In the genomic region with DNA sequence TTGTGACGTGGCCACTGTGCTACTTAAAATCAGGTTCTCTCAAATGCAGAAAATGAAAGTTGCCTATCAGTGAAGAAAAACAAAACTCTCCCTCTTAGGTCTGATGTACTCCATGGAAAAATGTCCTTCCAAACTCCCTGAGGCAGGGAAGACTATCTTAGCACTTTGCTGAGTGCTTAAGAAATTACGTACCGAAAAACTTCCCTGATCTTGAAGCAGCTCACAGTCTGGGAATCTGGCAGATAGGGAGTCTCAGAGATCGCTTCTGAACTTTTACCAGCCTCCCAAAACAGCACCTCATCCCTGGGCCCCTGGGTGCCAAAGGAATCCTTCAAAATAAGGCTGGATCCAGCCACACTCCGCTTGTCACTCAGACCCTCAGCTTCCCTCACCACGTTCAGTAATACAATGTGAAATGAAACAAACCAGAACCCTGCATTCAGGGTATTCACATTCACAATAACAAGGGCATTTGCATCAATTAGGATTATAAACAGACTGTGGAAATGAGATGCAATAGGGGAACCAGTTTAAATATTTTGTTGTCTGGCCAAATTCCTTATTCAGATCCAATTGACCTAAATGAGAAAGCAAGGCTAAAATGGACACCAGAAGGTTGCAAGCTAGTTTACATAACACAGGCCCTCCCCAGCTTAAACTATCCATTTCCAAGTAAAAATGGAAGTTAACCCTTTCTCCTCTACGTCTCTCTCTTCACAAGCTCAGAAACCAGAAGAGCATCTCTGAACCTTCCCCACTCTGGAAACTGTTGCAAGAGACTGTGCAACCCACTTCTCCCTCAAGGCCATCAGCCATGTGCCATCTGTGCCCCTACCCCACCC, we compare ENCODE assay signal across 8 cellular contexts. TPM values are rescaled to one million over a fixed set of nuclear protein-coding genes. Genes with fewer than 3 reads are reported as not detected.
DNase-seq lines count a peak whose midpoint lies in the region; ATAC-seq, FAIRE-seq and TF ChIP-seq lines count a peak whose summit lies in the region.
"Had no signal": no experiment of that assay in that cellular context is flagged by ENCODE, and none has a peak within 500 bp of the region (broad histone marks: within the 10 kb centered on the region; RNA-seq: fewer than 3 reads in every experiment).

No MANE protein-coding gene starts in this region.

- H3K36me3 ChIP-seq in astrocyte (ENCODE audit: insufficient read depth, low read length) (no peaks in the 10 kb centered on the region), kidney (ENCODE audit: control insufficient read depth in 1 of 2, insufficient read depth in 2 of 2, low read length in 2 of 2) (no peaks in the 10 kb centered on the region), urinary bladder (ENCODE audit: insufficient read depth) (no peaks in the 10 kb centered on the region)

- H3K27ac Mint-ChIP-seq in astrocyte (ENCODE audit: unreplicated experiment) = peak overlapping the region; percentile 99
- H3K27ac Mint-ChIP-seq: activated T-helper 1 cell treated with anti-CD3 and anti-CD28 coated beads, Interleukin-12 subunit alpha, Interleukin-12 subunit beta, Interleukin-2, Interleukin-4 antibody, amounts not matched to agents 30 ng/mL and 10 ng/mL and 1 ng/mL, durations not matched to agents 14 hours and 24 hours and 36 hours had no signal

- 23% methylated on average over 7 of the region's 7 CpGs for WGBS in urinary bladder

- peak overlapping the region; percentile 73 for H3K4me3 Mint-ChIP-seq in astrocyte (ENCODE audit: unreplicated experiment)
- H3K4me3 Mint-ChIP-seq: activated T-helper 1 cell treated with anti-CD3 and anti-CD28 coated beads, Interleukin-12 subunit alpha, Interleukin-12 subunit beta, Interleukin-2, Interleukin-4 antibody, amounts not matched to agents 30 ng/mL and 10 ng/mL and 1 ng/mL, durations not matched to agents 14 hours and 24 hours and 36 hours had no signal

- peaks cover 21% of the 10 kb centered on the region for H3K79me2 ChIP-seq in astrocyte (ENCODE audit: insufficient read depth, low read length)

- peaks cover 5% of the 10 kb centered on the region for H3K36me3 Mint-ChIP-seq in astrocyte (ENCODE audit: low read depth, unreplicated experiment)

- no peaks in the 10 kb centered on the region for H3K27me3 ChIP-seq in astrocyte (ENCODE audit: insufficient read depth, low read length)

- intact Hi-C loops in kidney (cut with DNase I) = no loop called here

- peak overlapping the region; percentile 61 for H3K9ac ChIP-seq in astrocyte (ENCODE audit: low read length)
- H3K9ac ChIP-seq in kidney (ENCODE audit: low read length in 2 of 2) = peak overlapping the region; percentile 29 to 31

- H4K20me1 ChIP-seq in astrocyte (ENCODE audit: insufficient read depth, low read length) = no peaks in the 10 kb centered on the region

- H3K4me3 ChIP-seq in astrocyte (ENCODE audit: insufficient read depth, low read depth, low read length) (peak overlapping the region; percentile 51), kidney (ENCODE audit: low read length in 2 of 2) (peak overlapping the region; percentile 40 to 57), urinary bladder (ENCODE audit: low read depth, low read length) (peak overlapping the region; percentile 14)

- H3K27ac ChIP-seq in astrocyte (ENCODE audit: low read depth, low read length) (peak overlapping the region; percentile 55), kidney (ENCODE audit: low read depth in 2 of 2, low read length in 2 of 2) (peak overlapping the region; percentile 17 to 89), urinary bladder (ENCODE audit: low read depth) (peak overlapping the region; percentile 44)

- peaks cover 7% of the 10 kb centered on the region for H3K9me3 ChIP-seq in astrocyte (ENCODE audit: insufficient read depth, low read depth, low read length)
- H3K9me3 ChIP-seq in kidney (ENCODE audit: control insufficient read depth in 1 of 2, low read length in 2 of 2) = peaks cover 2 to 7% of the 10 kb centered on the region in 2 donors

- H3K9me3 Mint-ChIP-seq in astrocyte (ENCODE audit: unreplicated experiment) = peaks cover 3% of the 10 kb centered on the region

- no peak for TF ChIP-seq CTCF in astrocyte (IDR thresholded peaks at IDR 0.05; ENCODE audit: insufficient read depth, low read depth, low read length)
- no peak for TF ChIP-seq CTCF in kidney (IDR thresholded peaks at IDR 0.05; ENCODE audit: borderline replicate concordance, extremely low read depth, insufficient read depth)

- peak overlapping the region; percentile 22 for H2AFZ ChIP-seq in astrocyte (ENCODE audit: low read depth, low read length)

- peak overlapping the region; percentile 79 for H3K4me2 ChIP-seq in astrocyte (ENCODE audit: low read length)

- H3K4me1 ChIP-seq in astrocyte (ENCODE audit: insufficient read depth, low read length) (peaks cover 30% of the 10 kb centered on the region), kidney (ENCODE audit: control insufficient read depth in 1 of 2, insufficient read depth in 1 of 2, low read depth in 1 of 2, low read length in 2 of 2) (peaks cover 29 to 31% of the 10 kb centered on the region in 2 donors), urinary bladder (ENCODE audit: insufficient read depth) (no peaks in the 10 kb centered on the region)

- FAIRE-seq in astrocyte (lab: Jason Lieb, UNC) = peak; percentile 17
- FAIRE-seq in kidney (lab: Jason Lieb, UNC) = no peak

- DNase-seq in astrocyte (ENCODE audit: low read depth) = peak; percentile 60
- DNase-seq in kidney = no peak
- DNase-seq in activated CD4-positive, alpha-beta T cell treated with anti-CD3 and anti-CD28 coated beads for 4 hours = no peak
- DNase-seq in NCI-H748 treated with DMSO at 0.1 percent for 48 hours (lab: John Stamatoyannopoulos, UW) = no peak
- no peak for DNase-seq in HK-2 (ENCODE audit: unreplicated experiment)

- no peaks in the 10 kb centered on the region for H3K27me3 Mint-ChIP-seq in astrocyte (ENCODE audit: low read depth, unreplicated experiment)

- ATAC-seq in HG02678 (IDR thresholded peaks at IDR 0.05; ENCODE audit: unreplicated experiment) = peak; percentile 25

- H3K4me1 Mint-ChIP-seq in astrocyte (ENCODE audit: low read depth, unreplicated experiment) = peaks cover 37% of the 10 kb centered on the region

RNA-seq across cellular contexts. Expression of a gene that starts 20.9 kb away (rescaled TPM):
- total RNA-seq in astrocyte = 51.3 and 52.7 TPM in 2 replicates
- total RNA-seq in kidney = 89.3 TPM
- polyA plus RNA-seq in kidney (ENCODE audit: insufficient read depth, low read depth, low replicate concordance) = 11.8 TPM
- 58.0 TPM for total RNA-seq in urinary bladder
- 62.4 TPM for polyA plus RNA-seq in urinary bladder

RNA-seq across cellular contexts. Expression of a gene that starts 21.4 kb away (rescaled TPM):
- total RNA-seq in astrocyte (2.7 and 3.7 TPM in 2 replicates), kidney (5.9 TPM), urinary bladder (9.6 TPM)
- polyA plus RNA-seq in kidney (ENCODE audit: insufficient read depth, low read depth, low replicate concordance) (0.84 TPM), urinary bladder (2.4 TPM)
